ENCODE assay signal across 7 cellular contexts in genomic region chr4:7769936-7770674, GRCh38.
DNase-seq lines count a peak whose midpoint lies in the region; ATAC-seq and TF ChIP-seq lines count a peak whose summit lies in the region.

No MANE protein-coding gene starts in this region.

- intact Hi-C loops in posterior vena cava (cut with DNase I), result no loop called here

- peaks cover 57% of the 10 kb centered on the region for H3K36me3 Mint-ChIP-seq in chondrocyte (ENCODE audit: low read depth)

- no peaks in the 10 kb centered on the region for H3K9me3 Mint-ChIP-seq in chondrocyte (ENCODE audit: low read depth)

- H3K4me1 Mint-ChIP-seq in chondrocyte (ENCODE audit: low read depth), result no peaks in the 10 kb centered on the region

- no peak overlapping the region for H3K4me3 ChIP-seq in GM12864 (ENCODE audit: low read depth, low read length)

- TF ChIP-seq CTCF in GM12864 (IDR thresholded peaks at IDR 0.05; ENCODE audit: low read depth, low read length, missing control alignments) (peak; percentile 65), chondrocyte (IDR thresholded peaks at IDR 0.05) (peak; percentile 79)

- DNase-seq in GM12864 (ENCODE audit: low read depth), result no peak
- DNase-seq in NCI-H2196 (lab: John Stamatoyannopoulos, UW; ENCODE audit: unreplicated experiment), result peak; percentile 12
- peak; percentile 88 for DNase-seq in chondrocyte (ENCODE audit: low spot score)
- peak; percentile 60 for DNase-seq in posterior vena cava (ENCODE audit: low spot score)
- no peak for DNase-seq in kidney glomerular epithelial cell (lab: John Stamatoyannopoulos, UW)

- H3K27me3 Mint-ChIP-seq in chondrocyte (ENCODE audit: low read depth), result no peaks in the 10 kb centered on the region

- no peak overlapping the region for H3K4me3 Mint-ChIP-seq in chondrocyte (ENCODE audit: unreplicated experiment)

- H3K27ac Mint-ChIP-seq in chondrocyte (ENCODE audit: unreplicated experiment), result peak overlapping the region; percentile 27

- ATAC-seq in HG03025 (IDR thresholded peaks at IDR 0.05; ENCODE audit: low FRiP score, unreplicated experiment) (no peak), HG03460 (IDR thresholded peaks at IDR 0.05; ENCODE audit: unreplicated experiment) (no peak)

Comparison
In these comparisons a context has a peak if more than half of its experiments do, and no peak if none do; other contexts are left out.
1. DNase-seq: peak in NCI-H2196 (single experiment), chondrocyte (single experiment) and posterior vena cava (single experiment); none in GM12864 (single experiment) and kidney glomerular epithelial cell (single experiment).